ENCODE assay signal across 18 cellular contexts in the genomic region with DNA sequence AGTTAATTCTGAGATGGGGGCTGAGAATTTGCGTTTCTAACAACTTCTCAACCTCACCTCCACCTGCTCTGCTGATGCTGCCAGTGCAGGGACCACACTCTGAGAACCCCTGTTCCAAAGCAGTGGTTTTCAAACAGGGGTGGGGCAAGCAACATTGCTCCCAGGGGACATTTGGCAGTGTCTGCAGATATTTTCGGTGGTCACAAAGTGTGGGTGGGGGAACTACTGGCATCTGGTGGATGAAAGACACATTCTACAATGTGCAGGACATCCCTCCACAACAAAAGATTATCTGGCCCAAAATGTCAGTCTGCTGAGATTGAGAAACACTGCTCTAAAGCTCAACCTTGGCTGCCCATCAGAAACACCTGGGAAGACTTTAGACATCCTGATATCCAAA.
DNase-seq lines count a peak whose midpoint lies in the region; ATAC-seq and TF ChIP-seq lines count a peak whose summit lies in the region.
"Had no signal": no experiment of that assay in that cellular context is flagged by ENCODE, and none has a peak within 500 bp of the region (broad histone marks: within the 10 kb centered on the region; RNA-seq: fewer than 3 reads in every experiment).

No MANE protein-coding gene starts in this region.

- no peak overlapping the region for H3K27ac Mint-ChIP-seq in natural killer cell treated with Interleukin-12 subunit alpha and Interleukin-12 subunit beta and Interleukin-15 and Interleukin-18, amount 100 ng/mL, for 72 hours
- no peak overlapping the region for H3K27ac Mint-ChIP-seq in naive thymus-derived CD8-positive, alpha-beta T cell
- H3K27ac Mint-ChIP-seq: CD8-positive, alpha-beta memory T cell; IgD-negative memory B cell; natural killer cell had no signal

- H3K9me2 ChIP-seq in OCI-LY7 (ENCODE audit: insufficient read depth, low read length) = no peaks in the 10 kb centered on the region

- H3K4me3 Mint-ChIP-seq in natural killer cell treated with Interleukin-12 subunit alpha and Interleukin-12 subunit beta and Interleukin-15 and Interleukin-18, amount 100 ng/mL, for 72 hours = no peak overlapping the region
- no peak overlapping the region for H3K4me3 Mint-ChIP-seq in naive thymus-derived CD8-positive, alpha-beta T cell
- H3K4me3 Mint-ChIP-seq: CD8-positive, alpha-beta memory T cell; IgD-negative memory B cell; natural killer cell had no signal

- no peaks in the 10 kb centered on the region for H3K9me3 ChIP-seq in OCI-LY7 (ENCODE audit: low read length)
- no peaks in the 10 kb centered on the region for H3K9me3 ChIP-seq in thyroid gland
- H3K9me3 ChIP-seq: adrenal gland, suprapubic skin had no signal

- H3K27me3 ChIP-seq in thyroid gland = no peaks in the 10 kb centered on the region
- H3K27me3 ChIP-seq: adrenal gland, foreskin keratinocyte, suprapubic skin had no signal

- peak; percentile 12 for DNase-seq in OCI-LY7 (ENCODE audit: low spot score)
- no peak for DNase-seq in natural killer cell treated with Interleukin-12 subunit alpha and Interleukin-12 subunit beta and Interleukin-15 and Interleukin-18, amount 100 ng/mL, for 72 hours (ENCODE audit: low spot score)
- DNase-seq in stimulated activated CD4-positive, alpha-beta T cell treated with anti-CD3 and anti-CD28 coated beads, Interleukin-15, amount 100 ng/mL, for 24 hours = no peak
- no peak for DNase-seq in thyroid gland
- DNase-seq in naive thymus-derived CD8-positive, alpha-beta T cell = no peak
- DNase-seq: adrenal gland; CD8-positive, alpha-beta memory T cell; dermis blood vessel endothelial cell; foreskin keratinocyte; GOT3; natural killer cell; NCI-H1694 had no signal

- peaks cover 0 to 5% of the 10 kb centered on the region in 2 donors for H3K27me3 Mint-ChIP-seq in natural killer cell treated with Interleukin-12 subunit alpha and Interleukin-12 subunit beta and Interleukin-15 and Interleukin-18, amount 100 ng/mL, for 72 hours
- H3K27me3 Mint-ChIP-seq in naive thymus-derived CD8-positive, alpha-beta T cell = peaks cover 0 to 23% (median 15%) of the 10 kb centered on the region in 5 donors

- H4K20me1 ChIP-seq in OCI-LY7 (ENCODE audit: insufficient read depth, low read length) = no peaks in the 10 kb centered on the region

- intact Hi-C loops in OCI-LY7 (cut with micrococcal nuclease; ENCODE audit: unreplicated experiment) = no loop called here
- intact Hi-C loops in thyroid gland (cut with DNase I) = no loop called here

- no peaks in the 10 kb centered on the region for H3K4me1 Mint-ChIP-seq in natural killer cell treated with Interleukin-12 subunit alpha and Interleukin-12 subunit beta and Interleukin-15 and Interleukin-18, amount 100 ng/mL, for 72 hours (ENCODE audit: low read depth in 2 of 2)
- no peaks in the 10 kb centered on the region for H3K4me1 Mint-ChIP-seq in naive thymus-derived CD8-positive, alpha-beta T cell
- H3K4me1 Mint-ChIP-seq: CD8-positive, alpha-beta memory T cell; natural killer cell had no signal

- H3K36me3 ChIP-seq in OCI-LY7 (ENCODE audit: insufficient read depth, low read length) (no peaks in the 10 kb centered on the region), thyroid gland (no peaks in the 10 kb centered on the region)
- H3K36me3 ChIP-seq: adrenal gland, suprapubic skin had no signal

- H3K4me2 ChIP-seq in OCI-LY7 (ENCODE audit: low read length) = no peak overlapping the region

- H3K4me3 ChIP-seq in OCI-LY7 (ENCODE audit: low read depth, low read length, poor library complexity, severe bottlenecking) (no peak overlapping the region), thyroid gland (replicated peaks in 1 of 3) (no peak overlapping the region)
- H3K4me3 ChIP-seq: adrenal gland, suprapubic skin had no signal

- H3K36me3 Mint-ChIP-seq in natural killer cell treated with Interleukin-12 subunit alpha and Interleukin-12 subunit beta and Interleukin-15 and Interleukin-18, amount 100 ng/mL, for 72 hours = no peaks in the 10 kb centered on the region
- peaks cover 0 to 7% (median 0%) of the 10 kb centered on the region in 3 donors for H3K36me3 Mint-ChIP-seq in naive thymus-derived CD8-positive, alpha-beta T cell
- H3K36me3 Mint-ChIP-seq: CD8-positive, alpha-beta memory T cell; natural killer cell had no signal

- no peak for TF ChIP-seq CTCF in OCI-LY7 (conservative IDR thresholded peaks at IDR 0.05; ENCODE audit: low read length)
- no peak for TF ChIP-seq CTCF in thyroid gland (IDR thresholded peaks at IDR 0.05)

- H3K4me1 ChIP-seq in OCI-LY7 (ENCODE audit: insufficient read depth, low read length, poor library complexity, severe bottlenecking) (no peaks in the 10 kb centered on the region), thyroid gland (no peaks in the 10 kb centered on the region)
- H3K4me1 ChIP-seq: adrenal gland, foreskin keratinocyte, suprapubic skin had no signal

- no TSS peak for BruUV-seq in OCI-LY7 (replicated peaks; lab: Mats Ljungman, UMichigan)

- H3K27ac ChIP-seq in OCI-LY7 (ENCODE audit: low read depth, low read length, poor library complexity, severe bottlenecking) = no peak overlapping the region
- H3K27ac ChIP-seq in thyroid gland = no peak overlapping the region
- H3K27ac ChIP-seq: adrenal gland, foreskin keratinocyte, suprapubic skin had no signal

- ATAC-seq in GM18867 (IDR thresholded peaks at IDR 0.05; ENCODE audit: unreplicated experiment) = peak; percentile 73
- peak; percentile 91 for ATAC-seq in GM21529 (IDR thresholded peaks at IDR 0.05; ENCODE audit: unreplicated experiment)
- ATAC-seq in HG03045 (IDR thresholded peaks at IDR 0.05; ENCODE audit: unreplicated experiment) = peak; percentile 77
- no peak for ATAC-seq in natural killer cell treated with Interleukin-12 subunit alpha and Interleukin-12 subunit beta and Interleukin-15 and Interleukin-18, amount 100 ng/mL, for 72 hours
- ATAC-seq in naive thymus-derived CD8-positive, alpha-beta T cell = no peak
- ATAC-seq: foreskin keratinocyte, natural killer cell, sciatic nerve had no signal

- TF ChIP-seq POLR2A in thyroid gland (IDR thresholded peaks at IDR 0.05) = no peak

- no peaks in the 10 kb centered on the region for H3K79me2 ChIP-seq in OCI-LY7 (ENCODE audit: insufficient read depth, low read depth, low read length)

- CTCF ChIA-PET in OCI-LY7 (lab: Charles Lee; ENCODE audit: unreplicated experiment) = no interaction called here

- 65 to 71% methylated on average over 2 of the region's 2 CpGs for WGBS in thyroid gland, 2 donors

- H2AFZ ChIP-seq in OCI-LY7 (ENCODE audit: low read length) = no peak overlapping the region

- POLR2A ChIA-PET in OCI-LY7 (lab: Charles Lee) = no interaction called here
- POLR2A ChIA-PET in naive thymus-derived CD8-positive, alpha-beta T cell (lab: Charles Lee) = no interaction called here

- H3K9me3 Mint-ChIP-seq in natural killer cell treated with Interleukin-12 subunit alpha and Interleukin-12 subunit beta and Interleukin-15 and Interleukin-18, amount 100 ng/mL, for 72 hours = peaks cover 6% of the 10 kb centered on the region
- H3K9me3 Mint-ChIP-seq in naive thymus-derived CD8-positive, alpha-beta T cell = peaks cover 0 to 16% (median 4%) of the 10 kb centered on the region in 9 donors

Comparison
In these comparisons a context has a peak if more than half of its experiments do, and no peak if none do; other contexts are left out.
1. ATAC-seq: peak in GM18867 (single experiment), GM21529 (single experiment) and HG03045 (single experiment); none in natural killer cell treated with Interleukin-12 subunit alpha and Interleukin-12 subunit beta and Interleukin-15 and Interleukin-18, amount 100 ng/mL, for 72 hours (0 of 2) and naive thymus-derived CD8-positive, alpha-beta T cell (0 of 2).